ENCODE assay signal across 8 cellular contexts in the genomic region with DNA sequence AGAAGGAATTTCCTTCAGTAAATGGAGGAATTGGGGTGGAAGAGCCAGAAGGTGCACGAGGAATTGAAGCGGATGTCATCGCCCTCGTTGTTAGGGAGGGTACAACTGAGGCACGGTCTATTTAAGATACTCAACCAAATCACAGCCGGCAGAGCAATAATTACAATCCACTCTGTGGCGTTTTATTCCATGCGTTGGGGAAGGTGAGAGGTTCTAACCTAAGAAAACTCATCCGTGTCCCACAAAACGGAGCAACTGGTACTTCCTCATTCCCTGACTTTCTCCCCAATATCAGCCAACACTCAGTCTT. TPM values are rescaled to one million over a fixed set of nuclear protein-coding genes. Genes with fewer than 3 reads are reported as not detected.
DNase-seq lines count a peak whose midpoint lies in the region; ATAC-seq, FAIRE-seq and TF ChIP-seq lines count a peak whose summit lies in the region.

No MANE protein-coding gene starts in this region.

- in situ Hi-C loops in HAP-1 (cut with MboI; ENCODE audit: low sequenced_read_pairs): no loop called here

- H3K36me3 ChIP-seq in HAP-1 (replicated peaks): peaks cover 18% of the 10 kb centered on the region
- H3K36me3 ChIP-seq in hepatocyte (replicated peaks; ENCODE audit: insufficient read depth, low read depth): no peaks in the 10 kb centered on the region
- peaks cover 0 to 4% of the 10 kb centered on the region in 2 donors for H3K36me3 ChIP-seq in small intestine (ENCODE audit: control insufficient read depth in 2 of 2, insufficient read depth in 2 of 2, low read length in 2 of 2)

- POLR2A ChIA-PET in WTC11 (lab: Charles Lee): interaction anchor here (0.9 to 1.8 kb wide), 14 partner anchors 8 to 284 kb away, joined by 3 to 12 read pairs (median 4); a partner anchor contains a TSS
- POLR2A ChIA-PET in HEK293T (lab: Yijun Ruan, JAX): interaction anchor here (0.8 to 1.6 kb wide), 9 partner anchors 8 to 605 kb away, joined by 3 to 8 read pairs (median 4); a partner anchor contains a TSS

- H3K9me3 Mint-ChIP-seq in WTC11: peaks cover 11% of the 10 kb centered on the region

- peaks cover 15% of the 10 kb centered on the region for H3K36me3 Mint-ChIP-seq in WTC11

- WGBS in hepatocyte (ENCODE audit: low lambda C conversion rate, missing lambda C conversion rate): 29% methylated on average over 10 of the region's 10 CpGs
- 4 to 30% (median 16%) methylated on average over 10 of the region's 10 CpGs for WGBS in small intestine, 3 donors

- DNase-seq in HAP-1 (ENCODE audit: low spot score in 2 of 2): peak in 1 of 2 experiments; percentile 21
- DNase-seq in WTC11 (ENCODE audit: low spot score): no peak
- DNase-seq in hepatocyte (ENCODE audit: low spot score): no peak
- DNase-seq in small intestine: no peak
- DNase-seq in HEK293T (ENCODE audit: extremely low spot score): no peak

- H3K4me3 Mint-ChIP-seq in WTC11: peak overlapping the region; percentile 80

- H3K4me1 ChIP-seq in HAP-1 (peaks cover 9% of the 10 kb centered on the region), hepatocyte (ENCODE audit: insufficient read depth) (peaks cover 38% of the 10 kb centered on the region), small intestine (ENCODE audit: control insufficient read depth in 2 of 2, insufficient read depth in 1 of 2, low read depth in 1 of 2, low read length in 1 of 2) (peaks cover 3 to 6% of the 10 kb centered on the region in 2 donors)

- TF ChIP-seq CTCF in WTC11 (IDR thresholded peaks at IDR 0.05) (no peak; the same call in 1 of the 2 replicates), hepatocyte (IDR thresholded peaks at IDR 0.05; ENCODE audit: poor library complexity) (no peak)

- H3K79me2 ChIP-seq in hepatocyte: peaks cover 33% of the 10 kb centered on the region

- H3K9me3 ChIP-seq in HAP-1: no peaks in the 10 kb centered on the region
- no peaks in the 10 kb centered on the region for H3K9me3 ChIP-seq in hepatocyte (ENCODE audit: low read depth)
- no peaks in the 10 kb centered on the region for H3K9me3 ChIP-seq in small intestine (ENCODE audit: control insufficient read depth, low read depth)

- H3K4me3 ChIP-seq in HAP-1 (peak overlapping the region; percentile 74), hepatocyte (peak overlapping the region; percentile 20), small intestine (ENCODE audit: low read depth in 1 of 2, low read length in 2 of 2) (peak overlapping the region; percentile 54 to 59)

- FAIRE-seq in small intestine (lab: Jason Lieb, UNC): no peak

- ATAC-seq in WTC11: no peak
- no peak for ATAC-seq in GM18909 (IDR thresholded peaks at IDR 0.05; ENCODE audit: poor library complexity, unreplicated experiment)
- no peak for ATAC-seq in HG03442 (IDR thresholded peaks at IDR 0.05; ENCODE audit: unreplicated experiment)
- no peak for ATAC-seq in HG02840 (IDR thresholded peaks at IDR 0.05; ENCODE audit: low FRiP score, unreplicated experiment)

- H3K27ac ChIP-seq in hepatocyte (peak overlapping the region; percentile 76), small intestine (ENCODE audit: low read depth in 1 of 2, low read length in 1 of 2) (peak overlapping the region; percentile 47 to 92)

- peaks cover 11% of the 10 kb centered on the region for H3K27me3 Mint-ChIP-seq in WTC11 (ENCODE audit: low read depth)

- CTCF ChIA-PET in WTC11 (lab: Charles Lee): interaction anchor here (0.6 to 3.5 kb wide), 67 partner anchors 9 to 1117 kb away, joined by 3 to 51 read pairs (median 5); a partner anchor contains a TSS
- CTCF ChIA-PET in HEK293T (lab: Yijun Ruan, JAX): interaction anchor here (0.7 to 2.1 kb wide), 13 partner anchors 8 to 317 kb away, joined by 3 to 14 read pairs (median 4); no protein-coding TSS in a partner anchor

- H3K4me1 Mint-ChIP-seq in WTC11: peaks cover 37% of the 10 kb centered on the region

- peak overlapping the region; percentile 97 for H3K27ac Mint-ChIP-seq in WTC11

- H3K9me2 ChIP-seq in hepatocyte (replicated peaks; ENCODE audit: insufficient read depth): no peaks in the 10 kb centered on the region

- H4K20me1 ChIP-seq in hepatocyte (ENCODE audit: insufficient read depth, poor library complexity, severe bottlenecking): peaks cover 31% of the 10 kb centered on the region

- peak overlapping the region; percentile 66 for H3K4me2 ChIP-seq in hepatocyte

- H3K27me3 ChIP-seq in HAP-1 (ENCODE audit: low read depth): peaks cover 7% of the 10 kb centered on the region
- no peaks in the 10 kb centered on the region for H3K27me3 ChIP-seq in hepatocyte
- H3K27me3 ChIP-seq in small intestine (ENCODE audit: control insufficient read depth in 2 of 2, insufficient read depth in 2 of 2, low read length in 2 of 2): no peaks in the 10 kb centered on the region

- H2AFZ ChIP-seq in hepatocyte: peak overlapping the region; percentile 20

TF ChIP-seq in WTC11, 78 proteins besides CTCF, POLR2A, EP300 and RAD21 (continues in another document):
- TF ChIP-seq KAT7 (CRISPR knock-in tag; IDR thresholded peaks at IDR 0.05; ENCODE audit: borderline replicate concordance): 0 out of 2 replicates have a peak, but pooled peaks have one; percentile 35
- no peak for TF ChIP-seq SOX15 (CRISPR knock-in tag; IDR thresholded peaks at IDR 0.05)
- TF ChIP-seq ZNF121 (CRISPR knock-in tag; IDR thresholded peaks at IDR 0.05): no peak
- TF ChIP-seq, protein P1, sequence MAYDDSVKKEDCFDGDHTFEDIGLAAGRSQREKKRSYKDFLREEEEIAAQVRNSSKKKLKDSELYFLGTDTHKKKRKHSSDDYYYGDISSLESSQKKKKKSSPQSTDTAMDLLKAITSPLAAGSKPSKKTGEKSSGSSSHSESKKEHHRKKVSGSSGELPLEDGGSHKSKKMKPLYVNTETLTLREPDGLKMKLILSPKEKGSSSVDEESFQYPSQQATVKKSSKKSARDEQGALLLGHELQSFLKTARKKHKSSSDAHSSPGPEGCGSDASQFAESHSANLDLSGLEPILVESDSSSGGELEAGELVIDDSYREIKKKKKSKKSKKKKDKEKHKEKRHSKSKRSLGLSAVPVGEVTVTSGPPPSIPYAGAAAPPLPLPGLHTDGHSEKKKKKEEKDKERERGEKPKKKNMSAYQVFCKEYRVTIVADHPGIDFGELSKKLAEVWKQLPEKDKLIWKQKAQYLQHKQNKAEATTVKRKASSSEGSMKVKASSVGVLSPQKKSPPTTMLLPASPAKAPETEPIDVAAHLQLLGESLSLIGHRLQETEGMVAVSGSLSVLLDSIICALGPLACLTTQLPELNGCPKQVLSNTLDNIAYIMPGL (CRISPR knock-in tag; IDR thresholded peaks at IDR 0.05): no peak
- no peak for TF ChIP-seq ELF4 (CRISPR knock-in tag; IDR thresholded peaks at IDR 0.05; ENCODE audit: low read depth)
- no peak for TF ChIP-seq ZNF671 (CRISPR knock-in tag; IDR thresholded peaks at IDR 0.05)
- TF ChIP-seq, protein P2, sequence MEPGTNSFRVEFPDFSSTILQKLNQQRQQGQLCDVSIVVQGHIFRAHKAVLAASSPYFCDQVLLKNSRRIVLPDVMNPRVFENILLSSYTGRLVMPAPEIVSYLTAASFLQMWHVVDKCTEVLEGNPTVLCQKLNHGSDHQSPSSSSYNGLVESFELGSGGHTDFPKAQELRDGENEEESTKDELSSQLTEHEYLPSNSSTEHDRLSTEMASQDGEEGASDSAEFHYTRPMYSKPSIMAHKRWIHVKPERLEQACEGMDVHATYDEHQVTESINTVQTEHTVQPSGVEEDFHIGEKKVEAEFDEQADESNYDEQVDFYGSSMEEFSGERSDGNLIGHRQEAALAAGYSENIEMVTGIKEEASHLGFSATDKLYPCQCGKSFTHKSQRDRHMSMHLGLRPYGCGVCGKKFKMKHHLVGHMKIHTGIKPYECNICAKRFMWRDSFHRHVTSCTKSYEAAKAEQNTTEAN (CRISPR knock-in tag; IDR thresholded peaks at IDR 0.05): no peak

TF ChIP-seq in HEK293T, 16 proteins besides CTCF, POLR2A, EP300 and RAD21:
- TF ChIP-seq CTBP1 (IDR thresholded peaks at IDR 0.05; ENCODE audit: borderline replicate concordance) (no peak), FOXK2 (IDR thresholded peaks at IDR 0.05) (no peak), ELF4 (IDR thresholded peaks at IDR 0.05) (no peak), SUZ12 (IDR thresholded peaks at IDR 0.05) (no peak), BHLHE40 (IDR thresholded peaks at IDR 0.05; ENCODE audit: borderline replicate concordance) (no peak), TARDBP (IDR thresholded peaks at IDR 0.05) (no peak), L3MBTL2 (conservative IDR thresholded peaks at IDR 0.05) (no peak; the same call in 1 of the 2 replicates), LEF1 (IDR thresholded peaks at IDR 0.05; ENCODE audit: borderline replicate concordance) (no peak), SP1 (IDR thresholded peaks at IDR 0.05) (no peak), NFRKB (IDR thresholded peaks at IDR 0.05) (no peak), FOXM1 (IDR thresholded peaks at IDR 0.05; ENCODE audit: borderline replicate concordance) (no peak), ZNF384 (IDR thresholded peaks at IDR 0.05) (no peak), ARNT (IDR thresholded peaks at IDR 0.05) (no peak), HDGF (IDR thresholded peaks at IDR 0.05; ENCODE audit: borderline replicate concordance) (no peak)
- TF ChIP-seq, protein P3, sequence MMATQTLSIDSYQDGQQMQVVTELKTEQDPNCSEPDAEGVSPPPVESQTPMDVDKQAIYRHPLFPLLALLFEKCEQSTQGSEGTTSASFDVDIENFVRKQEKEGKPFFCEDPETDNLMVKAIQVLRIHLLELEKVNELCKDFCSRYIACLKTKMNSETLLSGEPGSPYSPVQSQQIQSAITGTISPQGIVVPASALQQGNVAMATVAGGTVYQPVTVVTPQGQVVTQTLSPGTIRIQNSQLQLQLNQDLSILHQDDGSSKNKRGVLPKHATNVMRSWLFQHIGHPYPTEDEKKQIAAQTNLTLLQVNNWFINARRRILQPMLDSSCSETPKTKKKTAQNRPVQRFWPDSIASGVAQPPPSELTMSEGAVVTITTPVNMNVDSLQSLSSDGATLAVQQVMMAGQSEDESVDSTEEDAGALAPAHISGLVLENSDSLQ (IDR thresholded peaks at IDR 0.05): no peak
TF ChIP-seq in HEK293T: peak in this region for 0.

RNA-seq across cellular contexts. Expression of a gene that starts 0.8 kb away (rescaled TPM):
- total RNA-seq in WTC11 (2021): 161 to 171 TPM (median 162 TPM) in 3 replicates
- total RNA-seq in hepatocyte: 182 and 193 TPM in 2 replicates
- 242 and 274 TPM in 2 replicates for polyA plus RNA-seq in hepatocyte
- 100 to 1,000 TPM in 1 of 3 donors, 10 to 100 TPM in 2; 45.2 to 164 (median 59.7) TPM for polyA plus RNA-seq in small intestine

RNA-seq across cellular contexts. Expression of a gene that starts 16.9 kb away (rescaled TPM):
- total RNA-seq in WTC11 (2021) (not detected in 3 replicates), hepatocyte (not detected in 2 replicates)
- polyA plus RNA-seq in hepatocyte (not detected in 2 replicates), small intestine (not detected)

Comparison
In these comparisons a context has a peak if more than half of its experiments do, and no peak if none do; other contexts are left out.
1. H3K4me3 ChIP-seq: peak in every context shown above with its lines; median percentile 74 in HAP-1; 56 in small intestine; 20 in hepatocyte.